ENCODE assay signal across 1 cellular context in genomic region chr5:173028811-173029327, GRCh38.
TF ChIP-seq lines count a peak whose summit lies in the region.

No MANE protein-coding gene starts in this region.

TF ChIP-seq in SK-N-SH, 30 proteins besides CTCF, POLR2A, EP300 and RAD21 (continued from another document):
- TF ChIP-seq FOSL2 (IDR thresholded peaks at IDR 0.05; ENCODE audit: borderline replicate concordance, low read depth) (no peak), POLR2AphosphoS5 (IDR thresholded peaks at IDR 0.05; ENCODE audit: low read depth, low read length) (no peak), SIN3A (IDR thresholded peaks at IDR 0.05; ENCODE audit: borderline replicate concordance, low read depth, low read length) (no peak), ZBTB33 (IDR thresholded peaks at IDR 0.05; ENCODE audit: borderline replicate concordance, low read depth) (no peak), REST (IDR thresholded peaks at IDR 0.05; ENCODE audit: low read depth, low read length) (no peak), YY1 (IDR thresholded peaks at IDR 0.05; ENCODE audit: low read depth) (no peak)
